In genomic region chr7:135977020-135977741, GRCh38 we compare ENCODE assay signal across 8 cellular contexts. TPM values are rescaled to one million over a fixed set of nuclear protein-coding genes. Genes with fewer than 3 reads are reported as not detected.
DNase-seq lines count a peak whose midpoint lies in the region; ATAC-seq, FAIRE-seq and TF ChIP-seq lines count a peak whose summit lies in the region.

Gene MTPN, minus strand, starts transcription at chr7:135977359. Its CDS starts 259 bp downstream, at chr7:135977100.

- peak within 1 kb of the TSS; percentile 90 for H3K27ac Mint-ChIP-seq in type B pancreatic cell

- TF ChIP-seq CTCF in adrenal gland (IDR thresholded peaks at IDR 0.05) (no peak), heart left ventricle (IDR thresholded peaks at IDR 0.05) (no peak), type B pancreatic cell (conservative IDR thresholded peaks at IDR 0.05) (no peak)

- intact Hi-C loops in adrenal gland (cut with DNase I) (no loop called here), heart left ventricle (cut with DNase I) (loop anchor here in 4 of 10 donors (1.0 to 10.0 kb wide), 3 partner anchors 312 to 315 kb away; partner anchors contain the start of gene STMP1 (in 4 of the 4))

- H3K9me3 ChIP-seq in adrenal gland (replicated peaks in 1 of 3), result no peaks in the 10 kb centered on the region
- no peaks in the 10 kb centered on the region for H3K9me3 ChIP-seq in heart left ventricle

- peak; percentile 60 for DNase-seq in GM12892 (ENCODE audit: insufficient read length)
- DNase-seq in NCI-H146 (lab: John Stamatoyannopoulos, UW), result peak; percentile 98
- DNase-seq in T-helper 1 cell, result peak; percentile 95 to 98 (median 97)
- peak; percentile 98 to 99 (median 99) for DNase-seq in adrenal gland
- DNase-seq in heart left ventricle, result peak; percentile 98 to 100 (median 99)
- DNase-seq in pons (ENCODE audit: low spot score), result peak; percentile 98
- peak; percentile 99 for DNase-seq in type B pancreatic cell (ENCODE audit: extremely low spot score, unreplicated experiment)

- H3K4me3 Mint-ChIP-seq in type B pancreatic cell, result peak within 1 kb of the TSS; percentile 99

- H3K36me3 Mint-ChIP-seq in type B pancreatic cell, result no peaks in the 10 kb centered on the region

- no peaks in the 10 kb centered on the region for H3K36me3 ChIP-seq in adrenal gland (replicated peaks in 1 of 2)
- H3K36me3 ChIP-seq in heart left ventricle, result peaks cover 0 to 15% (median 3%) of the 10 kb centered on the region in 9 donors

- no peaks in the 10 kb centered on the region for H3K27me3 Mint-ChIP-seq in type B pancreatic cell

- peaks cover 16% of the 10 kb centered on the region for H3K4me1 Mint-ChIP-seq in type B pancreatic cell (ENCODE audit: unreplicated experiment)

- peak; percentile 58 for ATAC-seq in HG02852 (IDR thresholded peaks at IDR 0.05; ENCODE audit: unreplicated experiment)
- peak; percentile 99 for ATAC-seq in heart left ventricle

- H3K27me3 ChIP-seq in adrenal gland, result no peaks in the 10 kb centered on the region
- no peaks in the 10 kb centered on the region for H3K27me3 ChIP-seq in heart left ventricle

- H3K4me3 ChIP-seq in adrenal gland (peak within 1 kb of the TSS; percentile 85 to 93 (median 90)), heart left ventricle (peak within 1 kb of the TSS; percentile 70 to 98 (median 92))

- peaks cover 5% of the 10 kb centered on the region for H3K9me3 Mint-ChIP-seq in type B pancreatic cell

- WGBS in adrenal gland, 4 donors, result 0 to 1% (median 1%) methylated on average over 38 to 47 of the region's 47 CpGs
- 1 to 4% (median 1%) methylated on average over 41 to 47 of the region's 47 CpGs for WGBS in heart left ventricle, 4 donors

- peak within 1 kb of the TSS; percentile 61 to 91 (median 69) for H3K27ac ChIP-seq in adrenal gland
- H3K27ac ChIP-seq in heart left ventricle, result peak within 1 kb of the TSS; percentile 56 to 94 (median 87)

- TF ChIP-seq POLR2A in GM12892 (IDR thresholded peaks at IDR 0.05; ENCODE audit: low read depth, low read length) (peak; percentile 71; the same call in 1 of the 2 replicates), adrenal gland (IDR thresholded peaks at IDR 0.05) (peak; percentile 33 to 56), heart left ventricle (IDR thresholded peaks at IDR 0.05) (peak in 1 of 2 donors; percentile 70)

- peak; percentile 96 for FAIRE-seq in GM12892 (lab: Jason Lieb, UNC)

- H3K4me1 ChIP-seq in adrenal gland (replicated peaks in 1 of 2) (peaks cover 29 to 63% of the 10 kb centered on the region in 2 donors), heart left ventricle (peaks cover 6 to 79% (median 49%) of the 10 kb centered on the region in 12 donors)

RNA-seq across cellular contexts. Expression of gene MTPN, which starts in this region (rescaled TPM):
- 62.5 TPM for polyA plus RNA-seq in GM12892 (2012; ENCODE audit: missing spikeins)
- total RNA-seq in adrenal gland, result 100 to 1,000 TPM in 2 of 8 donors, 10 to 100 TPM in 6; 53.8 to 116 (median 91.0) TPM
- polyA plus RNA-seq in adrenal gland, result 10 to 100 TPM; 16.7 to 90.6 (median 29.7) TPM
- total RNA-seq in heart left ventricle, result 100 to 1,000 TPM in 2 of 9 donors, 10 to 100 TPM in 7; 58.7 to 130 (median 90.4) TPM
- polyA plus RNA-seq in heart left ventricle, result 100 to 1,000 TPM in 1 of 2 donors, 10 to 100 TPM in 1; 22.1 to 115 TPM
- total RNA-seq in type B pancreatic cell (ENCODE audit: low replicate concordance), result 104 and 110 TPM in 2 replicates

Comparison
In these comparisons a context has a peak if more than half of its experiments do, and no peak if none do; other contexts are left out.
1. Peak in every context shown above with its lines: DNase-seq, ATAC-seq, H3K4me3 ChIP-seq and H3K27ac ChIP-seq.